ENCODE assay signal across 8 cellular contexts in genomic region chr1:26771643-26772321, GRCh38. TPM values are rescaled to one million over a fixed set of nuclear protein-coding genes. Genes with fewer than 3 reads are reported as not detected.
DNase-seq lines count a peak whose midpoint lies in the region; ATAC-seq and TF ChIP-seq lines count a peak whose summit lies in the region.

No MANE protein-coding gene starts in this region.

- 78 to 92% methylated on average over 2 of the region's 2 CpGs for WGBS in lung, 2 donors

- H3K36me3 ChIP-seq in NT2/D1 (ENCODE audit: insufficient read depth, insufficient read length, low read length) (peaks cover 96% of the 10 kb centered on the region), lung (ENCODE audit: control insufficient read depth in 2 of 2, insufficient read depth in 2 of 2, low read length in 2 of 2) (peaks cover 58 to 64% of the 10 kb centered on the region in 2 donors), upper lobe of right lung (peaks cover 100% of the 10 kb centered on the region)

- no peaks in the 10 kb centered on the region for H3K9me3 Mint-ChIP-seq in chondrocyte (ENCODE audit: low read depth)

- DNase-seq in SKM-1 (lab: John Stamatoyannopoulos, UW; ENCODE audit: unreplicated experiment) (peak; percentile 20), SKM-1 treated with dmso at 0.1 percent for 144 hours (lab: John Stamatoyannopoulos, UW; ENCODE audit: unreplicated experiment) (no peak), NT2/D1 (ENCODE audit: low read depth, low spot score) (peak; percentile 73), chondrocyte (ENCODE audit: low spot score) (no peak), lung (ENCODE audit: low spot score) (peak; percentile 51), upper lobe of right lung (no peak)
- no peak for DNase-seq in effector CD4-positive, alpha-beta T cell

- TF ChIP-seq CTCF in chondrocyte (IDR thresholded peaks at IDR 0.05) (no peak), lung (IDR thresholded peaks at IDR 0.05; ENCODE audit: control extremely low read depth, extremely low read depth) (no peak), upper lobe of right lung (IDR thresholded peaks at IDR 0.05) (no peak)

- H3K27ac ChIP-seq in lung (ENCODE audit: low read depth in 1 of 2, low read length in 1 of 2) (peak overlapping the region; percentile 13 to 68), upper lobe of right lung (no peak overlapping the region)

- peaks cover 42% of the 10 kb centered on the region for H3K4me1 Mint-ChIP-seq in chondrocyte (ENCODE audit: low read depth)

- H3K4me3 Mint-ChIP-seq in chondrocyte (ENCODE audit: unreplicated experiment): no peak overlapping the region

- H3K4me3 ChIP-seq in NT2/D1 (ENCODE audit: insufficient read length, low read depth) (no peak overlapping the region), lung (no peak overlapping the region), upper lobe of right lung (no peak overlapping the region)

- H3K27me3 ChIP-seq in NT2/D1 (ENCODE audit: insufficient read depth, insufficient read length) (no peaks in the 10 kb centered on the region), lung (ENCODE audit: control insufficient read depth, insufficient read depth) (no peaks in the 10 kb centered on the region), upper lobe of right lung (no peaks in the 10 kb centered on the region)

- H3K9me3 ChIP-seq in NT2/D1 (ENCODE audit: insufficient read depth, low read length) (no peaks in the 10 kb centered on the region), lung (ENCODE audit: control insufficient read depth in 2 of 2, insufficient read depth in 1 of 2, low read length in 1 of 2) (no peaks in the 10 kb centered on the region), upper lobe of right lung (no peaks in the 10 kb centered on the region)

- no peak overlapping the region for H3K9ac ChIP-seq in NT2/D1 (ENCODE audit: insufficient read length, low read depth)

- peaks cover 66% of the 10 kb centered on the region for H3K36me3 Mint-ChIP-seq in chondrocyte (ENCODE audit: low read depth)

- H3K4me1 ChIP-seq in NT2/D1 (ENCODE audit: insufficient read depth, insufficient read length) (peaks cover 7% of the 10 kb centered on the region), lung (ENCODE audit: control insufficient read depth in 2 of 2, insufficient read depth in 2 of 2, low read length in 2 of 2) (peaks cover 19 to 21% of the 10 kb centered on the region in 2 donors), upper lobe of right lung (peaks cover 21% of the 10 kb centered on the region)

- H3K27ac Mint-ChIP-seq in chondrocyte (ENCODE audit: unreplicated experiment): peak overlapping the region; percentile 85

- intact Hi-C loops in upper lobe of right lung (cut with DNase I): no loop called here

- ATAC-seq in lung (ENCODE audit: insufficient read depth, low FRiP score): peak; percentile 81
- peak; percentile 81 for ATAC-seq in upper lobe of right lung
- no peak for ATAC-seq in HG02870 (IDR thresholded peaks at IDR 0.05; ENCODE audit: unreplicated experiment)

- H3K27me3 Mint-ChIP-seq in chondrocyte (ENCODE audit: low read depth): no peaks in the 10 kb centered on the region

RNA-seq across cellular contexts. Expression of gene PIGV, which starts 16.0 kb away (rescaled TPM):
- 11.2 to 15.8 TPM (median 12.4 TPM) in 3 replicates for total RNA-seq in chondrocyte
- 10 to 100 TPM; 14.3 TPM for total RNA-seq in lung
- polyA plus RNA-seq in lung: 10 to 100 TPM in 1 of 2 donors, 1 to 10 TPM in 1; 6.8 to 11.8 TPM
- 16.7 TPM for total RNA-seq in upper lobe of right lung

RNA-seq across cellular contexts. Expression of gene ZDHHC18, which starts 54.7 kb away (rescaled TPM):
- total RNA-seq in chondrocyte (20.2 to 27.8 TPM (median 25.5 TPM) in 3 replicates), lung (10 to 100 TPM; 11.6 to 23.6 TPM), upper lobe of right lung (26.2 TPM)
- polyA plus RNA-seq in lung: 10 to 100 TPM; 13.0 to 39.1 TPM

Comparison
In these comparisons a context has a peak if more than half of its experiments do, and no peak if none do; other contexts are left out.
1. DNase-seq: peak in SKM-1 (single experiment), NT2/D1 (single experiment) and lung (single experiment); none in SKM-1 treated with dmso at 0.1 percent for 144 hours (single experiment), chondrocyte (single experiment), upper lobe of right lung (single experiment) and effector CD4-positive, alpha-beta T cell (single experiment).